ENCODE assay signal across 14 cellular contexts in the genomic region with DNA sequence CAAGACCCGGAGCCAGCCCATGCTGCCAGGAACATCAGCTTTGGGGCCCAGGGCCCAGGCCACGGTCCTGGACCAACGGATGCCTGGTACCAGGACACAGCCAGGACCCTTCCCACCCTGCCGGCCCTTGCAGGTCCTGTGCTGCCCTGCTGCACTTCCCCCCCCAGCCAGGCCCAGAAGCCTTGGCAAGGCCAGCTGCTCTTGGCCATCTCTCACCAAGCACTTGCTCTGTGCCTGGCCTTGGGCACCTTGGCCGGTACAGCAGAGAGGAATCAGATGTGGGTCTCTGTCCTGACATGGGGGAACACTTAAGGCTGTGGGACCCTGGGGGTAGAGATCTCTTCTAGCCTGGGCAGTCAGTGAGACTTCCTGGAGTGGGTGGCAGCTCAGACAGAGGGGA. TPM values are rescaled to one million over a fixed set of nuclear protein-coding genes. Genes with fewer than 3 reads are reported as not detected.
DNase-seq lines count a peak whose midpoint lies in the region; ATAC-seq and TF ChIP-seq lines count a peak whose summit lies in the region.
"Had no signal": no experiment of that assay in that cellular context is flagged by ENCODE, and none has a peak within 500 bp of the region (broad histone marks: within the 10 kb centered on the region; RNA-seq: fewer than 3 reads in every experiment).

No MANE protein-coding gene starts in this region.

- CTCF ChIA-PET in CD4-positive, alpha-beta memory T cell (lab: Charles Lee; ENCODE audit: partially characterized antibody): interaction anchor here (1.8 to 7.9 kb wide), 2 partner anchors 10 to 27 kb away, joined by 6 to 74 read pairs; no protein-coding TSS in a partner anchor
- CTCF ChIA-PET in T-cell (lab: Charles Lee): interaction anchor here in 1 of 2 donors (1.6 kb wide), 1 partner anchor 10 kb away, joined by 17 read pairs; no protein-coding TSS in a partner anchor

- H3K27ac ChIP-seq in CD4-positive, alpha-beta memory T cell (ENCODE audit: low read depth, low read length): peak overlapping the region; percentile 83
- peak overlapping the region; percentile 90 for H3K27ac ChIP-seq in cingulate gyrus (ENCODE audit: low read depth, low read length)
- H3K27ac ChIP-seq: C4-2B, epithelial cell of prostate, Peyer's patch, testis had no signal

- H3K36me3 Mint-ChIP-seq in CD4-positive, alpha-beta memory T cell: peaks cover 0 to 35% of the 10 kb centered on the region in 2 donors
- H3K36me3 Mint-ChIP-seq in T-cell (peaks cover 8% of the 10 kb centered on the region), osteocyte (ENCODE audit: unreplicated experiment) (peaks cover 1% of the 10 kb centered on the region)

- POLR2A ChIA-PET in CD4-positive, alpha-beta memory T cell (lab: Charles Lee; ENCODE audit: partially characterized antibody): interaction anchor here (7.9 kb wide), 1 partner anchor 11 kb away, joined by 72 read pairs; no protein-coding TSS in a partner anchor
- POLR2A ChIA-PET in T-cell (lab: Charles Lee): no interaction called here

- H3K36me3 ChIP-seq in CD4-positive, alpha-beta memory T cell (ENCODE audit: insufficient read depth, low read length): peaks cover 24% of the 10 kb centered on the region
- no peaks in the 10 kb centered on the region for H3K36me3 ChIP-seq in HAP-1 (replicated peaks)
- H3K36me3 ChIP-seq: Peyer's patch had no signal

- H3K27ac Mint-ChIP-seq in CD4-positive, alpha-beta memory T cell: peak overlapping the region; percentile 90 to 97 (median 94)
- H3K27ac Mint-ChIP-seq in T-cell (peak overlapping the region; percentile 98 to 99), osteocyte (ENCODE audit: unreplicated experiment) (peak overlapping the region; percentile 40)

- no peaks in the 10 kb centered on the region for H3K9me3 Mint-ChIP-seq in CD4-positive, alpha-beta memory T cell
- H3K9me3 Mint-ChIP-seq in T-cell (no peaks in the 10 kb centered on the region), osteocyte (ENCODE audit: unreplicated experiment) (no peaks in the 10 kb centered on the region)

- peaks cover 61% of the 10 kb centered on the region for H3K4me1 ChIP-seq in CD4-positive, alpha-beta memory T cell (ENCODE audit: insufficient read depth, low read length)
- no peaks in the 10 kb centered on the region for H3K4me1 ChIP-seq in HAP-1

- intact Hi-C loops in CD4-positive, alpha-beta memory T cell (cut with micrococcal nuclease): no loop called here

- TF ChIP-seq CTCF in osteocyte (IDR thresholded peaks at IDR 0.05): no peak

- H3K27me3 ChIP-seq in CD4-positive, alpha-beta memory T cell (ENCODE audit: insufficient read depth, low read length): no peaks in the 10 kb centered on the region
- H3K27me3 ChIP-seq in HAP-1 (ENCODE audit: low read depth): no peaks in the 10 kb centered on the region
- H3K27me3 ChIP-seq: Peyer's patch, testis had no signal

- H3K27me3 Mint-ChIP-seq in CD4-positive, alpha-beta memory T cell: no peaks in the 10 kb centered on the region
- H3K27me3 Mint-ChIP-seq in T-cell (no peaks in the 10 kb centered on the region), osteocyte (ENCODE audit: unreplicated experiment) (no peaks in the 10 kb centered on the region)

- no peak overlapping the region for H3K4me3 ChIP-seq in CD4-positive, alpha-beta memory T cell (ENCODE audit: low read length in 2 of 2)
- H3K4me3 ChIP-seq in HAP-1: no peak overlapping the region
- H3K4me3 ChIP-seq: Peyer's patch, testis had no signal

- peak overlapping the region in 7 of 8 donors; percentile 44 to 95 (median 52) for H3K4me3 Mint-ChIP-seq in CD4-positive, alpha-beta memory T cell
- H3K4me3 Mint-ChIP-seq in T-cell: peak overlapping the region; percentile 70 to 86 (median 85)
- H3K4me3 Mint-ChIP-seq in osteocyte (ENCODE audit: unreplicated experiment): peak overlapping the region; percentile 12

- H3K9me3 ChIP-seq in CD4-positive, alpha-beta memory T cell (ENCODE audit: control insufficient read depth in 1 of 2, low read length in 2 of 2): no peaks in the 10 kb centered on the region
- no peaks in the 10 kb centered on the region for H3K9me3 ChIP-seq in HAP-1
- H3K9me3 ChIP-seq: Peyer's patch, testis had no signal

- ATAC-seq in T-cell (replicated peaks in 1 of 4): no peak
- ATAC-seq in HG03521 (IDR thresholded peaks at IDR 0.05; ENCODE audit: unreplicated experiment): no peak
- ATAC-seq in HG03439 (IDR thresholded peaks at IDR 0.05; ENCODE audit: unreplicated experiment): no peak

- in situ Hi-C loops in HAP-1 (cut with MboI; ENCODE audit: low sequenced_read_pairs): no loop called here

- H3K4me1 Mint-ChIP-seq in CD4-positive, alpha-beta memory T cell: peaks cover 41 to 76% (median 59%) of the 10 kb centered on the region in 4 donors
- H3K4me1 Mint-ChIP-seq in T-cell: peaks cover 68 to 78% (median 78%) of the 10 kb centered on the region in 3 donors
- H3K4me1 Mint-ChIP-seq in osteocyte (ENCODE audit: unreplicated experiment): peaks cover 70% of the 10 kb centered on the region

- DNase-seq in CD4-positive, alpha-beta memory T cell: no peak
- DNase-seq in T-cell (no peak), osteocyte (ENCODE audit: extremely low spot score, unreplicated experiment) (no peak), HAP-1 (ENCODE audit: low spot score in 2 of 2) (no peak)
- DNase-seq: activated CD4-positive, alpha-beta T cell treated with anti-CD3 and anti-CD28 coated beads for 48 hours; NCI-H2029 treated with DMSO at 0.1 percent for 48 hours; Peyer's patch; posterior cingulate gyrus; testis had no signal

RNA-seq across cellular contexts. Expression of gene BIN1, which starts 28.9 kb away (rescaled TPM):
- total RNA-seq in CD4-positive, alpha-beta memory T cell: 100 to 1,000 TPM in 1 of 2 experiments, 10 to 100 TPM in 1; 99.4 to 103 TPM
- polyA plus RNA-seq in CD4-positive, alpha-beta memory T cell: 100 to 1,000 TPM; 141 to 163 TPM
- total RNA-seq in T-cell (100 to 1,000 TPM; 144 to 172 (median 151) TPM), osteocyte (101 TPM in 2 replicates)

Comparison
In these comparisons a context has a peak if more than half of its experiments do, and no peak if none do; other contexts are left out.
1. H3K27ac Mint-ChIP-seq: peak in every context shown above with its lines; median percentile 98 in T-cell; 94 in CD4-positive, alpha-beta memory T cell; 40 in osteocyte.
2. H3K4me3 Mint-ChIP-seq: peak in every context shown above with its lines; median percentile 85 in T-cell; 52 in CD4-positive, alpha-beta memory T cell; 12 in osteocyte.